Comparison of ENCODE assay signal across 26 cellular contexts in the genomic region with DNA sequence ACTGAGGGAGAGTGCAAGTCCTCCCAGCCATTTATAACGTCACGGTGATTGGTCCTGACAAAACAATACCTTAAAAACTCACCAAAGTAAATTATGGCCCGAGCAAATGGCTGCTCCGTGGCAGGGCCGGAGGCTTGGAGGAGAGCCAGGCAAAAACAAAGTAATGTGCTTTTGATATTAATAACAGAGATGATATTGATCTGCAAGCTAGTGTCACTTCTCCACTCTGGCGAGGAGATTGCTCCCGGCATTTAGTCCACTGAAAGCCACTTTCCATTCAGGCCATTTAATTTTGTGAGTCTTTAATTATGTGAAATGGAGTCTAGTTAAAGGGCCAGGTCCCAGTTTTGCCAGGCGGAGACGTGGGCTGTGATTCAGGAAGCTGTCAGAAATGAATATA.
DNase-seq lines count a peak whose midpoint lies in the region; ATAC-seq and TF ChIP-seq lines count a peak whose summit lies in the region.
"Had no signal": no experiment of that assay in that cellular context is flagged by ENCODE, and none has a peak within 500 bp of the region (broad histone marks: within the 10 kb centered on the region; RNA-seq: fewer than 3 reads in every experiment).

No MANE protein-coding gene starts in this region.

- no peaks in the 10 kb centered on the region for H4K20me1 ChIP-seq in PC-3 (ENCODE audit: low read length)

- DNase-seq in DMS79 treated with DMSO at 0.1 percent for 48 hours (lab: John Stamatoyannopoulos, UW) (peak; percentile 47), DMS79 (lab: John Stamatoyannopoulos, UW) (no peak), PC-3 (no peak), type B pancreatic cell (ENCODE audit: extremely low spot score, unreplicated experiment) (no peak), heart right ventricle (no peak)
- DNase-seq in effector memory CD8-positive, alpha-beta T cell = no peak
- DNase-seq: CD8-positive, alpha-beta memory T cell; DMS 273 treated with DMSO at 0.1 percent for 48 hours; DND-41; GM23248; H9; Karpas-422; NCI-H1092; NCI-H2081; NCI-H2227 treated with DMSO at 0.1 percent for 48 hours; NCI-H510A; NK-92 treated with Interleukin-12 subunit alpha and Interleukin-12 subunit beta, amount 100 ng/mL, for 24 hours; PC-9 had no signal

- no peak overlapping the region for H3K4me3 ChIP-seq in PC-3 (ENCODE audit: low read length)
- no peak overlapping the region for H3K4me3 ChIP-seq in heart right ventricle
- H3K4me3 ChIP-seq: GM23248, PC-9, SJSA1 had no signal

- TF ChIP-seq CTCF in PC-3 (conservative IDR thresholded peaks at IDR 0.05; ENCODE audit: low read depth, low read length) = no peak
- no peak for TF ChIP-seq CTCF in nephron (IDR thresholded peaks at IDR 0.05; ENCODE audit: unreplicated experiment in 3 of 3)
- no peak for TF ChIP-seq CTCF in type B pancreatic cell (conservative IDR thresholded peaks at IDR 0.05)
- TF ChIP-seq CTCF in heart right ventricle (IDR thresholded peaks at IDR 0.05) = no peak

- H3K36me3 ChIP-seq in PC-3 (ENCODE audit: low read depth, low read length) (no peaks in the 10 kb centered on the region), heart right ventricle (no peaks in the 10 kb centered on the region)
- H3K36me3 ChIP-seq: SJSA1 had no signal

- H3K9me2 ChIP-seq in PC-3 (replicated peaks; ENCODE audit: low read length) = no peaks in the 10 kb centered on the region

- peaks cover 46% of the 10 kb centered on the region for H3K4me1 Mint-ChIP-seq in nephron
- peaks cover 9% of the 10 kb centered on the region for H3K4me1 Mint-ChIP-seq in type B pancreatic cell (ENCODE audit: unreplicated experiment)
- H3K4me1 Mint-ChIP-seq in effector memory CD8-positive, alpha-beta T cell (ENCODE audit: low read depth in 2 of 2) = no peaks in the 10 kb centered on the region
- H3K4me1 Mint-ChIP-seq: B cell; CD14-positive monocyte; CD8-positive, alpha-beta memory T cell had no signal

- H3K4me1 ChIP-seq in PC-3 (ENCODE audit: insufficient read depth, low read length) (no peaks in the 10 kb centered on the region), heart right ventricle (no peaks in the 10 kb centered on the region)
- H3K4me1 ChIP-seq: SJSA1 had no signal

- no TSS peak for BruUV-seq in PC-3 (replicated peaks; lab: Mats Ljungman, UMichigan)

- 0 out of 2 replicates have a peak overlapping the region, but pooled peaks have one; percentile 26 for H2AFZ ChIP-seq in PC-3 (ENCODE audit: low read length)
- H2AFZ ChIP-seq: GM23248, PC-9 had no signal

- H3K27ac Mint-ChIP-seq in nephron (peak overlapping the region; percentile 21 to 71 (median 42)), type B pancreatic cell (no peak overlapping the region)
- no peak overlapping the region for H3K27ac Mint-ChIP-seq in effector memory CD8-positive, alpha-beta T cell
- H3K27ac Mint-ChIP-seq: B cell; CD14-positive monocyte; CD8-positive, alpha-beta memory T cell; H9 had no signal

- no peak for ATAC-seq in PC-3
- no peak for ATAC-seq in effector memory CD8-positive, alpha-beta T cell (replicated peaks)
- ATAC-seq in GM21737 (IDR thresholded peaks at IDR 0.05; ENCODE audit: unreplicated experiment) = no peak
- no peak for ATAC-seq in heart right ventricle
- ATAC-seq: HepG2, Right ventricle myocardium inferior had no signal

- no peaks in the 10 kb centered on the region for H3K79me2 ChIP-seq in PC-3 (ENCODE audit: low read length)

- no peak overlapping the region for H3K9ac ChIP-seq in PC-3 (ENCODE audit: low read length)
- H3K9ac ChIP-seq: GM23248 had no signal

- H3K9me3 ChIP-seq in PC-3 (ENCODE audit: low read length) (no peaks in the 10 kb centered on the region), heart right ventricle (peaks cover 0 to 21% (median 6%) of the 10 kb centered on the region in 11 donors)
- H3K9me3 ChIP-seq: SJSA1 had no signal

- WGBS in heart right ventricle, 2 donors = 68 to 72% methylated on average over 9 of the region's 9 CpGs

- no peaks in the 10 kb centered on the region for H3F3A ChIP-seq in PC-3 (ENCODE audit: low read length, unreplicated experiment)

- H3K9me3 Mint-ChIP-seq in nephron (peaks cover 7% of the 10 kb centered on the region), type B pancreatic cell (no peaks in the 10 kb centered on the region)
- H3K9me3 Mint-ChIP-seq in effector memory CD8-positive, alpha-beta T cell = no peaks in the 10 kb centered on the region
- H3K9me3 Mint-ChIP-seq: CD8-positive, alpha-beta memory T cell had no signal

- H3K4me3 Mint-ChIP-seq in nephron (peak overlapping the region in 1 of 3 experiments; percentile 24), type B pancreatic cell (peak overlapping the region; percentile 20)
- no peak overlapping the region for H3K4me3 Mint-ChIP-seq in effector memory CD8-positive, alpha-beta T cell
- H3K4me3 Mint-ChIP-seq: B cell; CD14-positive monocyte; CD8-positive, alpha-beta memory T cell; H9 had no signal

- intact Hi-C loops in PC-3 (cut with micrococcal nuclease) = no loop called here
- intact Hi-C loops in heart right ventricle (cut with DNase I) = no loop called here

- H3K4me2 ChIP-seq in PC-3 (ENCODE audit: low read length) = no peak overlapping the region
- H3K4me2 ChIP-seq: PC-9 had no signal

- H3K27me3 Mint-ChIP-seq in nephron (ENCODE audit: low read depth) (peaks cover 32% of the 10 kb centered on the region), type B pancreatic cell (peaks cover 40% of the 10 kb centered on the region)
- peaks cover 12 to 36% of the 10 kb centered on the region in 2 donors for H3K27me3 Mint-ChIP-seq in effector memory CD8-positive, alpha-beta T cell

- CTCF ChIA-PET in PC-3 (lab: Charles Lee) = no interaction called here

- H3K36me3 Mint-ChIP-seq in nephron (ENCODE audit: low read depth) = no peaks in the 10 kb centered on the region
- H3K36me3 Mint-ChIP-seq in type B pancreatic cell = no peaks in the 10 kb centered on the region
- no peaks in the 10 kb centered on the region for H3K36me3 Mint-ChIP-seq in effector memory CD8-positive, alpha-beta T cell (ENCODE audit: insufficient read depth)
- H3K36me3 Mint-ChIP-seq: CD14-positive monocyte; CD8-positive, alpha-beta memory T cell had no signal

- H3K27me3 ChIP-seq in PC-3 (ENCODE audit: low read length) = peaks cover 78% of the 10 kb centered on the region
- peaks cover 0 to 9% (median 0%) of the 10 kb centered on the region in 7 donors for H3K27me3 ChIP-seq in heart right ventricle

- POLR2A ChIA-PET in PC-3 (lab: Charles Lee; ENCODE audit: unreplicated experiment) = no interaction called here

- no peak overlapping the region for H3K27ac ChIP-seq in PC-3 (ENCODE audit: low read length)
- no peak overlapping the region for H3K27ac ChIP-seq in heart right ventricle
- H3K27ac ChIP-seq: 22Rv1, GM23248, PC-9, SJSA1 had no signal

Comparison
In these comparisons a context has a peak if more than half of its experiments do, and no peak if none do; other contexts are left out.
1. H3K27ac Mint-ChIP-seq: peak in nephron (3 of 3); none in type B pancreatic cell (single experiment) and effector memory CD8-positive, alpha-beta T cell (0 of 2).